25 cellular contexts compared by ENCODE assay signal in the genomic region with DNA sequence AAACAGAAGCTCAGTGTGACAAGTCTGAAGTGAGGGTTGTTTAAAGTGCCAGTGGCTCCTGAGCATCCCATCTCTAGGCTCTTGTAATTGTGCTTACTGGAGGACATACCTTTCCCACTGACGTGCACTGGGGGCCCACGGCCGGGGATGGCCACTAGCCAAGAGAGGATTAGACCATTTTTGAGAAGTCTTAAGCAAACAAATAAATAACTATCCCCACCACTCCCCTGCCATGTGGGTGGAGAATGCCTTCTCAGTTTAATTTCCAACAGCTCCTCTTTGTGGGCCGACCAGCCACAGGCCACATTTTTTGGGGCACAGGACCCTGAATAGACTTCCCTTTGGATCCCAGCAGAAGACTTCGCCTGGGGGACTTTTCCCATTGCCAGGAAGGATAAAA.
"Had no signal": no experiment of that assay in that cellular context is flagged by ENCODE, and none has a peak within 500 bp of the region (broad histone marks: within the 10 kb centered on the region; RNA-seq: fewer than 3 reads in every experiment).

No MANE protein-coding gene starts in this region.

- H3K27me3 ChIP-seq: colonic mucosa, gastrocnemius medialis, right atrium auricular region, spleen, tibial nerve, upper lobe of left lung had no signal

- H3K27ac Mint-ChIP-seq: dendritic cell treated with granulocyte-macrophage colony-stimulating factor and Interleukin-4, amounts not matched to agents 40 ng/mL and 50 ng/mL, for 4 days; endodermal cell; memory B cell; naive B cell; nephron progenitor cell; stimulated activated naive B cell treated with anti-CD40 and anti-IgM and Interleukin-4, amounts not matched to agents 10 μg/mL and 1 μg/mL and 100 μg/mL, for 72 hours; stimulated activated naive CD8-positive, alpha-beta T cell treated with anti-CD3 and anti-CD28 coated beads, Interleukin-15, Interleukin-2, amounts not matched to agents 100 ng/mL and 50 ng/mL, for 24 hours had no signal

- H3K4me1 ChIP-seq: colonic mucosa, gastrocnemius medialis, prostate gland, right atrium auricular region, spleen, tibial nerve, upper lobe of left lung had no signal

- H3K27ac ChIP-seq: colonic mucosa, epithelial cell of prostate, gastrocnemius medialis, prostate gland, right atrium auricular region, spleen, thoracic aorta, tibial nerve, upper lobe of left lung had no signal

- H3K4me3 Mint-ChIP-seq: dendritic cell treated with granulocyte-macrophage colony-stimulating factor and Interleukin-4, amounts not matched to agents 40 ng/mL and 50 ng/mL, for 4 days; endodermal cell; memory B cell; naive B cell; nephron progenitor cell; stimulated activated naive B cell treated with anti-CD40 and anti-IgM and Interleukin-4, amounts not matched to agents 10 μg/mL and 1 μg/mL and 100 μg/mL, for 72 hours; stimulated activated naive CD8-positive, alpha-beta T cell treated with anti-CD3 and anti-CD28 coated beads, Interleukin-15, Interleukin-2, amounts not matched to agents 100 ng/mL and 50 ng/mL, for 24 hours had no signal

- ATAC-seq: esophagus mucosa; gastrocnemius medialis; left ventricle myocardium superior; mucosa of descending colon; stimulated activated naive B cell treated with anti-CD40 and anti-IgM and Interleukin-4, amounts not matched to agents 10 μg/mL and 1 μg/mL and 100 μg/mL, for 72 hours had no signal

- H3K4me3 ChIP-seq: colonic mucosa, gastrocnemius medialis, lung, mucosa of descending colon, prostate gland, right atrium auricular region, skin epidermis, spleen, thoracic aorta, tibial nerve, upper lobe of left lung had no signal

- H3K9me3 ChIP-seq: colonic mucosa, gastrocnemius medialis, mucosa of descending colon, prostate gland, right atrium auricular region, thoracic aorta, upper lobe of left lung had no signal

- H3K4me1 Mint-ChIP-seq: endodermal cell; memory B cell; stimulated activated naive B cell treated with anti-CD40 and anti-IgM and Interleukin-4, amounts not matched to agents 10 μg/mL and 1 μg/mL and 100 μg/mL, for 72 hours had no signal

- DNase-seq: colonic mucosa; effector CD8-positive, alpha-beta T cell; endodermal cell; gastrocnemius medialis; head of caudate nucleus; left ventricle myocardium superior; mucosa of descending colon; naive B cell; nephron progenitor cell; nucleus accumbens; spleen; stimulated activated CD4-positive, alpha-beta T cell treated with anti-CD3 and anti-CD28 coated beads, Interleukin-2, amount 100 ng/mL, for 48 hours; stimulated activated naive B cell treated with anti-CD40 and anti-IgM and Interleukin-4, amounts not matched to agents 10 μg/mL and 1 μg/mL and 100 μg/mL, for 72 hours had no signal

- H3K36me3 ChIP-seq: colonic mucosa, gastrocnemius medialis, prostate gland, right atrium auricular region, spleen, thoracic aorta, tibial nerve, upper lobe of left lung had no signal

- H3K27me3 Mint-ChIP-seq: dendritic cell treated with granulocyte-macrophage colony-stimulating factor and Interleukin-4, amounts not matched to agents 40 ng/mL and 50 ng/mL, for 4 days; memory B cell; stimulated activated naive CD8-positive, alpha-beta T cell treated with anti-CD3 and anti-CD28 coated beads, Interleukin-15, Interleukin-2, amounts not matched to agents 100 ng/mL and 50 ng/mL, for 24 hours had no signal

- H3K9me3 Mint-ChIP-seq: endodermal cell had no signal
